9 cellular contexts compared by ENCODE assay signal in the genomic region with DNA sequence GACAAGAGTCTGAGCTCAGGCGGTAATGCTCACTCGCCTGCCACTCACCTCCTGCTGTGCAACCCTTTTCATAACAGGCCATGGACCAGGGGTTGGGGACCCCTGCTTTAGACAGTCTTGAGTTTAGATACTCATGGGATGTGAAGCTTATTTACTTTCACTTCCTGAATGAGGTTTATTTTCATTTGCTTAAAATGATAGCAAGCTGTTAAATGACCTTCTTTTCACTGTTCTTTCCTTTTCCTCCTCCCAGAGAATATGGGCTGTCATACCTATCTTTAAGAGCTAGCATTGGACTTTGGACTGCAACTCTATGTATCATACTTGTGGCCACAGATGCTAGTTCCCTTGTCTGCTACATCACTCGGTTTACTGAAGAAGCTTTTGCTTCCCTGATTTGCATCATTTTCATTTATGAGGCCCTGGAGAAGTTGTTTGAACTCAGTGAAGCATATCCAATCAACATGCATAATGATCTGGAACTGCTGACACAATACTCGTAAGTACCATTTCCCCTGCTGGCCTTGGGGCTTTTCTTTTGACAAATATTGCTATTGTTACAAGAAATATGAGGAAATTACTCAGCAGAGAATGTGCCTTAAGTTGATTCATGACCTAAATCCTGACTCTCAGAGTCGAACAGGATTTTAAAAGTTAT.
A peak's percentile ranks its signal among the peaks of the same experiment; 100 is the strongest.
DNase-seq lines count a peak whose midpoint lies in the region; ATAC-seq lines count a peak whose summit lies in the region.
"Had no signal": no experiment of that assay in that cellular context is flagged by ENCODE, and none has a peak within 500 bp of the region (broad histone marks: within the 10 kb centered on the region; RNA-seq: fewer than 3 reads in every experiment).

No MANE protein-coding gene starts in this region.

- CTCF ChIA-PET in activated CD8-positive, alpha-beta T cell treated with anti-CD3 and anti-CD28 coated beads, Interleukin-2, amount 10 ng/mL, durations not matched to agents 7 days and 5 days (lab: Charles Lee): no interaction called here

- ATAC-seq in GM21723 (IDR thresholded peaks at IDR 0.05; ENCODE audit: unreplicated experiment): peak; percentile 81
- no peak for ATAC-seq in activated CD8-positive, alpha-beta T cell treated with anti-CD3 and anti-CD28 coated beads, Interleukin-2, amount 10 ng/mL, durations not matched to agents 7 days and 5 days

- H3K4me1 ChIP-seq in skeletal muscle satellite cell (ENCODE audit: control insufficient read depth, insufficient read depth, low read length): peaks cover 4% of the 10 kb centered on the region

- POLR2A ChIA-PET in activated CD8-positive, alpha-beta T cell treated with anti-CD3 and anti-CD28 coated beads, Interleukin-2, amount 10 ng/mL, durations not matched to agents 7 days and 5 days (lab: Charles Lee): no interaction called here

- no peaks in the 10 kb centered on the region for H3K36me3 ChIP-seq in skeletal muscle satellite cell (ENCODE audit: insufficient read depth, low read length)

- H3K27me3 ChIP-seq in skeletal muscle satellite cell (ENCODE audit: control insufficient read depth, insufficient read depth, low read length): no peaks in the 10 kb centered on the region

- peak overlapping the region; percentile 4 for H3K4me2 ChIP-seq in skeletal muscle satellite cell (ENCODE audit: low read length)

- peaks cover 4% of the 10 kb centered on the region for H3K9me3 Mint-ChIP-seq in activated CD8-positive, alpha-beta T cell treated with anti-CD3 and anti-CD28 coated beads, Interleukin-2, amount 10 ng/mL, durations not matched to agents 7 days and 5 days (ENCODE audit: insufficient read depth)
- H3K9me3 Mint-ChIP-seq: neural crest cell had no signal

- H3K4me3 ChIP-seq in skeletal muscle satellite cell (ENCODE audit: low read length): no peak overlapping the region

- H3K27me3 Mint-ChIP-seq in activated CD8-positive, alpha-beta T cell treated with anti-CD3 and anti-CD28 coated beads, Interleukin-2, amount 10 ng/mL, durations not matched to agents 7 days and 5 days (ENCODE audit: low read depth): no peaks in the 10 kb centered on the region

- H3K4me1 Mint-ChIP-seq in activated CD8-positive, alpha-beta T cell treated with anti-CD3 and anti-CD28 coated beads, Interleukin-2, amount 10 ng/mL, durations not matched to agents 7 days and 5 days (ENCODE audit: low read depth): peaks cover 13% of the 10 kb centered on the region

- no peaks in the 10 kb centered on the region for H3K9me3 ChIP-seq in skeletal muscle satellite cell (replicated peaks; ENCODE audit: low read length)

- no peak overlapping the region for H3K27ac ChIP-seq in caudate nucleus (ENCODE audit: low read depth, low read length)

- H3K36me3 Mint-ChIP-seq in activated CD8-positive, alpha-beta T cell treated with anti-CD3 and anti-CD28 coated beads, Interleukin-2, amount 10 ng/mL, durations not matched to agents 7 days and 5 days (ENCODE audit: low read depth): no peaks in the 10 kb centered on the region

- H3K9ac ChIP-seq in skeletal muscle satellite cell (ENCODE audit: low read depth, low read length): no peak overlapping the region

- peak overlapping the region; percentile 53 for H3K27ac Mint-ChIP-seq in activated CD8-positive, alpha-beta T cell treated with anti-CD3 and anti-CD28 coated beads, Interleukin-2, amount 10 ng/mL, durations not matched to agents 7 days and 5 days

- DNase-seq in NCI-H1417 (lab: John Stamatoyannopoulos, UW) (peak; percentile 0 to 87 (median 49)), NCI-H1417 treated with DMSO at 0.1 percent for 48 hours (lab: John Stamatoyannopoulos, UW) (no peak), LoVo (ENCODE audit: low spot score) (peak; percentile 54), caudate nucleus (lab: John Stamatoyannopoulos, UW) (no peak), medulla oblongata (ENCODE audit: extremely low spot score) (no peak)
- DNase-seq in activated CD8-positive, alpha-beta T cell treated with anti-CD3 and anti-CD28 coated beads, Interleukin-2, amount 10 ng/mL, durations not matched to agents 7 days and 5 days: no peak

- H3K4me3 Mint-ChIP-seq in activated CD8-positive, alpha-beta T cell treated with anti-CD3 and anti-CD28 coated beads, Interleukin-2, amount 10 ng/mL, durations not matched to agents 7 days and 5 days: no peak overlapping the region
- H3K4me3 Mint-ChIP-seq: neural crest cell had no signal

Comparison
In these comparisons a context has a peak if more than half of its experiments do, and no peak if none do; other contexts are left out.
1. DNase-seq: peak in NCI-H1417 (3 of 3) and LoVo (single experiment); none in NCI-H1417 treated with DMSO at 0.1 percent for 48 hours (single experiment), activated CD8-positive, alpha-beta T cell treated with anti-CD3 and anti-CD28 coated beads, Interleukin-2, amount 10 ng/mL, durations not matched to agents 7 days and 5 days (single experiment), caudate nucleus (0 of 61) and medulla oblongata (single experiment).